In genomic region chr6:44250067-44250717, GRCh38 we compare ENCODE assay signal across 8 cellular contexts. TPM values are rescaled to one million over a fixed set of nuclear protein-coding genes. Genes with fewer than 3 reads are reported as not detected.
DNase-seq lines count a peak whose midpoint lies in the region; FAIRE-seq and TF ChIP-seq lines count a peak whose summit lies in the region.
"Had no signal": no experiment of that assay in that cellular context is flagged by ENCODE, and none has a peak within 500 bp of the region (broad histone marks: within the 10 kb centered on the region; RNA-seq: fewer than 3 reads in every experiment).

No MANE protein-coding gene starts in this region.

- H3K9me3 ChIP-seq in astrocyte (ENCODE audit: insufficient read depth, low read depth, low read length) = no peaks in the 10 kb centered on the region
- no peaks in the 10 kb centered on the region for H3K9me3 ChIP-seq in skeletal muscle satellite cell (replicated peaks; ENCODE audit: low read length)
- H3K9me3 ChIP-seq in ascending aorta = no peaks in the 10 kb centered on the region
- H3K9me3 ChIP-seq: vagina had no signal

- H3K27me3 ChIP-seq in astrocyte (ENCODE audit: insufficient read depth, low read length) (no peaks in the 10 kb centered on the region), skeletal muscle satellite cell (ENCODE audit: control insufficient read depth, insufficient read depth, low read length) (no peaks in the 10 kb centered on the region), ascending aorta (no peaks in the 10 kb centered on the region)
- H3K27me3 ChIP-seq: vagina had no signal

- peak overlapping the region; percentile 93 for H3K4me2 ChIP-seq in astrocyte (ENCODE audit: low read length)
- H3K4me2 ChIP-seq in skeletal muscle satellite cell (ENCODE audit: low read length) = peak overlapping the region; percentile 91

- H3K4me1 Mint-ChIP-seq in activated CD4-positive, alpha-beta T cell treated with anti-CD3 and anti-CD28 coated beads, Interleukin-2, amount 10 ng/mL, durations not matched to agents 7 days and 5 days = peaks cover 72% of the 10 kb centered on the region
- H3K4me1 Mint-ChIP-seq in astrocyte (ENCODE audit: low read depth, unreplicated experiment) = peaks cover 52% of the 10 kb centered on the region

- peaks cover 17% of the 10 kb centered on the region for H3K4me1 ChIP-seq in astrocyte (ENCODE audit: insufficient read depth, low read length)
- peaks cover 44% of the 10 kb centered on the region for H3K4me1 ChIP-seq in skeletal muscle satellite cell (ENCODE audit: control insufficient read depth, insufficient read depth, low read length)
- peaks cover 0 to 32% of the 10 kb centered on the region in 2 donors for H3K4me1 ChIP-seq in ascending aorta

- H3K36me3 ChIP-seq in astrocyte (ENCODE audit: insufficient read depth, low read length) (peaks cover 60% of the 10 kb centered on the region), skeletal muscle satellite cell (ENCODE audit: insufficient read depth, low read length) (peaks cover 73% of the 10 kb centered on the region), ascending aorta (peaks cover 61 to 64% of the 10 kb centered on the region in 2 donors)

- no peak overlapping the region for H2AFZ ChIP-seq in astrocyte (ENCODE audit: low read depth, low read length)

- no peaks in the 10 kb centered on the region for H3K9me3 Mint-ChIP-seq in activated CD4-positive, alpha-beta T cell treated with anti-CD3 and anti-CD28 coated beads, Interleukin-2, amount 10 ng/mL, durations not matched to agents 7 days and 5 days
- peaks cover 3% of the 10 kb centered on the region for H3K9me3 Mint-ChIP-seq in astrocyte (ENCODE audit: unreplicated experiment)

- no peak for TF ChIP-seq POLR2A in GM12892 (IDR thresholded peaks at IDR 0.05; ENCODE audit: low read depth, low read length)

- H3K4me3 Mint-ChIP-seq in activated CD4-positive, alpha-beta T cell treated with anti-CD3 and anti-CD28 coated beads, Interleukin-2, amount 10 ng/mL, durations not matched to agents 7 days and 5 days = peak overlapping the region; percentile 3
- H3K4me3 Mint-ChIP-seq in astrocyte (ENCODE audit: unreplicated experiment) = peak overlapping the region; percentile 98

- H3K79me2 ChIP-seq in astrocyte (ENCODE audit: insufficient read depth, low read length) = peaks cover 83% of the 10 kb centered on the region

- CTCF ChIA-PET in activated CD4-positive, alpha-beta T cell treated with anti-CD3 and anti-CD28 coated beads, Interleukin-2, amount 10 ng/mL, durations not matched to agents 7 days and 5 days (lab: Charles Lee) = interaction anchor here (1.7 to 2.1 kb wide), 2 partner anchors 8 to 13 kb away, joined by 5 to 6 read pairs; no protein-coding TSS in a partner anchor

- POLR2A ChIA-PET in activated CD4-positive, alpha-beta T cell treated with anti-CD3 and anti-CD28 coated beads, Interleukin-2, amount 10 ng/mL, durations not matched to agents 7 days and 5 days (lab: Charles Lee) = no interaction called here

- H3K9ac ChIP-seq in astrocyte (ENCODE audit: low read length) (peak overlapping the region; percentile 100), skeletal muscle satellite cell (ENCODE audit: low read depth, low read length) (no peak overlapping the region)

- peaks cover 79% of the 10 kb centered on the region for H3K36me3 Mint-ChIP-seq in activated CD4-positive, alpha-beta T cell treated with anti-CD3 and anti-CD28 coated beads, Interleukin-2, amount 10 ng/mL, durations not matched to agents 7 days and 5 days (ENCODE audit: low read depth)
- H3K36me3 Mint-ChIP-seq in astrocyte (ENCODE audit: low read depth, unreplicated experiment) = peaks cover 40% of the 10 kb centered on the region

- no peak overlapping the region for H3K4me3 ChIP-seq in astrocyte (ENCODE audit: insufficient read depth, low read depth, low read length)
- no peak overlapping the region for H3K4me3 ChIP-seq in skeletal muscle satellite cell (ENCODE audit: low read length)
- H3K4me3 ChIP-seq in ascending aorta = peak overlapping the region in 1 of 2 donors; percentile 92
- H3K4me3 ChIP-seq: vagina had no signal

- no peak overlapping the region for H3K27ac Mint-ChIP-seq in activated CD4-positive, alpha-beta T cell treated with anti-CD3 and anti-CD28 coated beads, Interleukin-2, amount 10 ng/mL, durations not matched to agents 7 days and 5 days
- H3K27ac Mint-ChIP-seq in astrocyte (ENCODE audit: unreplicated experiment) = peak overlapping the region; percentile 3

- DNase-seq in activated CD4-positive, alpha-beta T cell treated with anti-CD3 and anti-CD28 coated beads, Interleukin-2, amount 10 ng/mL, durations not matched to agents 7 days and 5 days = no peak
- no peak for DNase-seq in activated CD4-positive, alpha-beta T cell treated with anti-CD3 and anti-CD28 coated beads, Interleukin-2, amount 50 U/mL, for 1 hour
- DNase-seq in astrocyte (ENCODE audit: low read depth) (no peak), GM12892 (ENCODE audit: insufficient read length) (no peak), ascending aorta (ENCODE audit: low spot score in 2 of 2) (no peak)

- TF ChIP-seq CTCF in astrocyte (IDR thresholded peaks at IDR 0.05; ENCODE audit: insufficient read depth, low read depth, low read length) (no peak), ascending aorta (IDR thresholded peaks at IDR 0.05) (no peak)

- no peak for FAIRE-seq in astrocyte (lab: Jason Lieb, UNC)
- no peak for FAIRE-seq in GM12892 (lab: Jason Lieb, UNC)

- intact Hi-C loops in ascending aorta (cut with DNase I) = no loop called here

- no peaks in the 10 kb centered on the region for H3K27me3 Mint-ChIP-seq in activated CD4-positive, alpha-beta T cell treated with anti-CD3 and anti-CD28 coated beads, Interleukin-2, amount 10 ng/mL, durations not matched to agents 7 days and 5 days
- no peaks in the 10 kb centered on the region for H3K27me3 Mint-ChIP-seq in astrocyte (ENCODE audit: low read depth, unreplicated experiment)

- H3K27ac ChIP-seq in astrocyte (ENCODE audit: low read depth, low read length) (no peak overlapping the region), ascending aorta (no peak overlapping the region)

- peaks cover 83% of the 10 kb centered on the region for H4K20me1 ChIP-seq in astrocyte (ENCODE audit: insufficient read depth, low read length)

RNA-seq across cellular contexts. Expression of gene HSP90AB1, which starts 3.3 kb away (rescaled TPM):
- 100 to 1,000 TPM; 522 to 571 TPM for total RNA-seq in activated CD4-positive, alpha-beta T cell treated with anti-CD3 and anti-CD28 coated beads, Interleukin-2, amount 10 ng/mL, durations not matched to agents 7 days and 5 days
- total RNA-seq in astrocyte (859 and 914 TPM in 2 replicates), ascending aorta (354 TPM)
- total RNA-seq in skeletal muscle satellite cell (2012; rRNA removed) = 1,060 and 1,062 TPM in 2 replicates
- 974 TPM for polyA plus RNA-seq in GM12892 (2012; ENCODE audit: missing spikeins)

RNA-seq across cellular contexts. Expression of gene SLC35B2, which starts 7.1 kb away (rescaled TPM):
- 10 to 100 TPM; 29.5 to 30.1 TPM for total RNA-seq in activated CD4-positive, alpha-beta T cell treated with anti-CD3 and anti-CD28 coated beads, Interleukin-2, amount 10 ng/mL, durations not matched to agents 7 days and 5 days
- total RNA-seq in astrocyte = 61.8 and 66.6 TPM in 2 replicates
- total RNA-seq in skeletal muscle satellite cell (2012; rRNA removed) = 71.2 and 86.7 TPM in 2 replicates
- polyA plus RNA-seq in GM12892 (2012; ENCODE audit: missing spikeins) = 38.8 TPM
- 9.9 TPM for total RNA-seq in ascending aorta

RNA-seq across cellular contexts. Expression of gene NFKBIE, which starts 15.2 kb away (rescaled TPM):
- 10 to 100 TPM; 14.7 to 15.3 TPM for total RNA-seq in activated CD4-positive, alpha-beta T cell treated with anti-CD3 and anti-CD28 coated beads, Interleukin-2, amount 10 ng/mL, durations not matched to agents 7 days and 5 days
- 10.1 and 11.0 TPM in 2 replicates for total RNA-seq in astrocyte
- total RNA-seq in skeletal muscle satellite cell (2012; rRNA removed) = 6.6 and 12.7 TPM in 2 replicates
- polyA plus RNA-seq in GM12892 (2012; ENCODE audit: missing spikeins) = 60.4 TPM
- total RNA-seq in ascending aorta = 1.9 TPM

RNA-seq across cellular contexts. Expression of gene TMEM151B, which starts 20.1 kb away (rescaled TPM):
- not detected for total RNA-seq in activated CD4-positive, alpha-beta T cell treated with anti-CD3 and anti-CD28 coated beads, Interleukin-2, amount 10 ng/mL, durations not matched to agents 7 days and 5 days
- total RNA-seq in astrocyte (0.07 and 0.09 TPM in 2 replicates), ascending aorta (not detected)
- not detected in 2 replicates for total RNA-seq in skeletal muscle satellite cell (2012; rRNA removed)
- polyA plus RNA-seq in GM12892 (2012; ENCODE audit: missing spikeins) = 0.61 TPM
- total RNA-seq: fibroblast of villous mesenchyme had no signal

RNA-seq across cellular contexts. Expression of gene SLC29A1, which starts 26.8 kb away (rescaled TPM):
- 10 to 100 TPM; 38.5 to 46.9 TPM for total RNA-seq in activated CD4-positive, alpha-beta T cell treated with anti-CD3 and anti-CD28 coated beads, Interleukin-2, amount 10 ng/mL, durations not matched to agents 7 days and 5 days
- 14.8 and 15.3 TPM in 2 replicates for total RNA-seq in astrocyte
- total RNA-seq in skeletal muscle satellite cell (2012; rRNA removed) = 9.4 and 17.7 TPM in 2 replicates
- polyA plus RNA-seq in GM12892 (2012; ENCODE audit: missing spikeins) = 53.0 TPM
- 224 TPM for total RNA-seq in ascending aorta
